ENCODE assay signal across 1 cellular context in genomic region chr3:50264964-50265485, GRCh38.
A peak's percentile ranks its signal among the peaks of the same experiment; 100 is the strongest.
TF ChIP-seq lines count a peak whose summit lies in the region.

No MANE protein-coding gene starts in this region.

TF ChIP-seq in HepG2, 621 proteins besides CTCF, POLR2A, EP300 and RAD21 (continued from another document and continues in another):
- TF ChIP-seq IKZF5 (CRISPR knock-in tag; IDR thresholded peaks at IDR 0.05) (no peak), AKAP8 (CRISPR knock-in tag; IDR thresholded peaks at IDR 0.05) (peak; percentile 63), DRAP1 (CRISPR knock-in tag; IDR thresholded peaks at IDR 0.05) (0 out of 2 replicates have a peak, but pooled peaks have one; percentile 22), ZBTB37 (CRISPR knock-in tag; IDR thresholded peaks at IDR 0.05) (peak; percentile 19; the same call in 1 of the 2 replicates), RXRA (CRISPR knock-in tag; IDR thresholded peaks at IDR 0.05) (0 out of 2 replicates have a peak, but pooled peaks have one; percentile 7), RBAK (CRISPR knock-in tag; IDR thresholded peaks at IDR 0.05) (no peak), U2AF2 (IDR thresholded peaks at IDR 0.05; ENCODE audit: low read depth, low read length) (no peak), ZSCAN20 (CRISPR knock-in tag; IDR thresholded peaks at IDR 0.05; ENCODE audit: borderline replicate concordance) (no peak), ZNF292 (CRISPR knock-in tag; IDR thresholded peaks at IDR 0.05; ENCODE audit: borderline replicate concordance, low read depth) (no peak), ZNF792 (CRISPR knock-in tag; IDR thresholded peaks at IDR 0.05) (no peak), PAXIP1 (CRISPR knock-in tag; conservative IDR thresholded peaks at IDR 0.05) (peak; percentile 38; the same call in 1 of the 2 replicates), RARG (CRISPR knock-in tag; IDR thresholded peaks at IDR 0.05; ENCODE audit: low read depth) (no peak), ZNF280B (CRISPR knock-in tag; IDR thresholded peaks at IDR 0.05; ENCODE audit: borderline replicate concordance) (peak; percentile 48; the same call in 1 of the 2 replicates), ZNF557 (CRISPR knock-in tag; IDR thresholded peaks at IDR 0.05) (0 out of 2 replicates have a peak, but pooled peaks have one; percentile 11), ZNF772 (CRISPR knock-in tag; IDR thresholded peaks at IDR 0.05) (no peak), ELF1 (CRISPR knock-in tag; IDR thresholded peaks at IDR 0.05) (0 out of 2 replicates have a peak, but pooled peaks have one; percentile 3), KDM3A (CRISPR knock-in tag; IDR thresholded peaks at IDR 0.05; ENCODE audit: low read depth) (no peak), KAT8 (CRISPR knock-in tag; IDR thresholded peaks at IDR 0.05) (0 out of 2 replicates have a peak, but pooled peaks have one; percentile 49), ZNF124 (CRISPR knock-in tag; IDR thresholded peaks at IDR 0.05) (no peak), THAP8 (CRISPR knock-in tag; IDR thresholded peaks at IDR 0.05; ENCODE audit: borderline replicate concordance) (no peak), SOX13 (IDR thresholded peaks at IDR 0.05) (no peak), SOX13 (CRISPR knock-in tag; conservative IDR thresholded peaks at IDR 0.05 in 1 of 2, IDR thresholded peaks at IDR 0.05 in 1 of 2) (no peak), ZBTB21 (CRISPR knock-in tag; IDR thresholded peaks at IDR 0.05) (peak; percentile 70), ZNF44 (CRISPR knock-in tag; IDR thresholded peaks at IDR 0.05) (no peak), FLYWCH1 (CRISPR knock-in tag; IDR thresholded peaks at IDR 0.05) (no peak), ZNF883 (CRISPR knock-in tag; IDR thresholded peaks at IDR 0.05; ENCODE audit: not compliant biosample characterization) (peak; percentile 78), ZNF687 (CRISPR knock-in tag; IDR thresholded peaks at IDR 0.05) (peak; percentile 72), BRF2 (CRISPR knock-in tag; IDR thresholded peaks at IDR 0.05) (no peak), SALL1 (CRISPR knock-in tag; IDR thresholded peaks at IDR 0.05) (no peak), E2F2 (CRISPR knock-in tag; IDR thresholded peaks at IDR 0.05; ENCODE audit: borderline replicate concordance) (no peak), ZNF562 (CRISPR knock-in tag; IDR thresholded peaks at IDR 0.05; ENCODE audit: borderline replicate concordance) (no peak), UBTF (CRISPR knock-in tag; IDR thresholded peaks at IDR 0.05) (no peak), ZFP37 (CRISPR knock-in tag; IDR thresholded peaks at IDR 0.05; ENCODE audit: borderline replicate concordance) (no peak), TCF7 (IDR thresholded peaks at IDR 0.05; ENCODE audit: low read depth) (no peak)
